In the genomic region with DNA sequence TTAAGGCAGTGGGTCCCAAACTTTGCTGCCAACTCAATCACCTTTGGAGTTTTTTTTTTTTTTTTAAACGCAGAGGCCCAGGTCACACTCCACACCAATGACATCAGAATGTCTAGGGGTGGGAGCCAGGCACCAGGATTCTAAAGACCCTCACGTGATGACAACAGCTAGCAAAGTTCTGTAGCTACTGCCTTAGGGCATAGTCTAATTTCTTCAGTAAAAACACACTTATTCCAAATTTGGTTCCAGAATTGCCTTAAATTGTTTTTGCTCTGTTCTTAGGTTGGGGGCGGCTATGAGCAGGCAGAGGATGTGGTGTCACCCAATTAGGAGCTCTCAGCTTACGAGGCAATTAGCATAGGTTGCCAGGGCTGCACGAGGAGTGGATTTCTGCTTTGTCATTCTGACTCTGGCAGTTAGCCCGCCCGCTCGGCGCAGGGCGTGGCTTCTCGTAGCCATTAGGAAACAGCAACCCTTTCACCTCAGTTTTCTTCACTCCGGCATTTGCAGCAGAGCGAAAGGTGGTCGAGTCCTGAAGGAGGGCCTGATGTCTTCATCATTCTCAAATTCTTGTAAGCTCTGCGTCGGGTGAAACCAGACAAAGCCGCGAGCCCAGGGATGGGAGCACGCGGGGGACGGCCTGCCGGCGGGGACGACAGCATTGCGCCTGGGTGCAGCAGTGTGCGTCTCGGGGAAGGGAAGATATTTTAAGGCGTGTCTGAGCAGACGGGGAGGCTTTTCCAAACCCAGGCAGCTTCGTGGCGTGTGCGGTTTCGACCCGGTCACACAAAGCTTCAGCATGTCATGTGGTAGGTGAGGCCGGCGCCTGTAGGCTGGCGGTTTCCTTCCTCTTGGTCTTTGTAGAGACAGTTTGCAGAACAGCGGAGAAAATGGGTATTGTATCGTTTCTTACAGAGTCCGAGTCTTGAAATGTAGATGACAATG, we compare ENCODE assay signal across 8 cellular contexts. TPM values are rescaled to one million over a fixed set of nuclear protein-coding genes. Genes with fewer than 3 reads are reported as not detected.
A peak's percentile ranks its signal among the peaks of the same experiment; 100 is the strongest.
DNase-seq lines count a peak whose midpoint lies in the region; ATAC-seq and TF ChIP-seq lines count a peak whose summit lies in the region.

No MANE protein-coding gene starts in this region.

- no peak overlapping the region for H2AFZ ChIP-seq in PC-9

- POLR2A ChIA-PET in PC-9 (lab: Charles Lee; ENCODE audit: unreplicated experiment), result interaction anchor here (0.5 to 2.9 kb wide), 12 partner anchors 9 to 446 kb away, joined by 3 to 94 read pairs (median 4); partner anchors contain the start of genes HSP90B1 and NT5DC3

- H3K9me3 Mint-ChIP-seq in activated T-cell treated with anti-CD3 and anti-CD28 coated beads, Interleukin-2, amount 50 U/mL, for 4 hours, result no peaks in the 10 kb centered on the region

- H3K27me3 ChIP-seq in PC-9 (ENCODE audit: insufficient read depth, low read depth), result no peaks in the 10 kb centered on the region
- H3K27me3 ChIP-seq in mucosa of stomach (ENCODE audit: control insufficient read depth, insufficient read depth, low read length), result no peaks in the 10 kb centered on the region

- no peaks in the 10 kb centered on the region for H3K9me3 ChIP-seq in PC-9 (ENCODE audit: insufficient read depth, low read depth)
- H3K9me3 ChIP-seq in mucosa of stomach (ENCODE audit: control insufficient read depth, low read length), result no peaks in the 10 kb centered on the region

- peak overlapping the region; percentile 99 for H3K27ac ChIP-seq in PC-9

- H3K4me1 ChIP-seq in PC-9 (replicated peaks; ENCODE audit: insufficient read depth) (peaks cover 43% of the 10 kb centered on the region), mucosa of stomach (ENCODE audit: control insufficient read depth, insufficient read depth, low read length) (peaks cover 23% of the 10 kb centered on the region)

- H3K4me2 ChIP-seq in PC-9, result peak overlapping the region; percentile 97

- H3K79me2 ChIP-seq in PC-9 (ENCODE audit: low read depth), result peaks cover 90% of the 10 kb centered on the region

- TF ChIP-seq RAD21 in Ishikawa (IDR thresholded peaks at IDR 0.05; ENCODE audit: low read depth), result no peak

- intact Hi-C loops in PC-9 (cut with micrococcal nuclease; ENCODE audit: unreplicated experiment), result loop anchor here (1.0 to 5.0 kb wide), 3 partner anchors 10 to 165 kb away; no protein-coding TSS in a partner anchor

- TSS peak; percentile 31 for BruUV-seq in PC-9 (replicated peaks; lab: Mats Ljungman, UMichigan)

- DNase-seq in DMS53 (lab: John Stamatoyannopoulos, UW), result peak; percentile 99
- DNase-seq in PC-9, result peak; percentile 95 to 96
- DNase-seq in activated T-cell treated with anti-CD3 and anti-CD28 coated beads, Interleukin-2, amount 50 U/mL, for 4 hours, result peak; percentile 84
- DNase-seq in stimulated activated CD8-positive, alpha-beta memory T cell treated with anti-CD3 and anti-CD28 coated beads, Interleukin-7, amount 100 ng/mL, for 1 hour (ENCODE audit: low read depth in 2 of 2), result peak; percentile 66 to 73

- H3K4me3 ChIP-seq in PC-9 (peak overlapping the region; percentile 96), mucosa of stomach (ENCODE audit: low read length) (peak overlapping the region; percentile 85)

- H3K9me2 ChIP-seq in PC-9 (ENCODE audit: insufficient read depth), result no peaks in the 10 kb centered on the region

- H3K36me3 ChIP-seq in PC-9 (ENCODE audit: low read depth) (peaks cover 42% of the 10 kb centered on the region), mucosa of stomach (ENCODE audit: control insufficient read depth, insufficient read depth, low read length) (peaks cover 1% of the 10 kb centered on the region)

- peak overlapping the region; percentile 81 for H3K9ac ChIP-seq in mucosa of stomach (ENCODE audit: low read length)

- peaks cover 45% of the 10 kb centered on the region for H4K20me1 ChIP-seq in PC-9 (ENCODE audit: insufficient read depth)

- peak; percentile 22; the same call in 1 of the 2 replicates for TF ChIP-seq EP300 in Ishikawa (IDR thresholded peaks at IDR 0.05; ENCODE audit: borderline replicate concordance)

- TF ChIP-seq CTCF in PC-9 (conservative IDR thresholded peaks at IDR 0.05), result no peak

- H3K4me1 Mint-ChIP-seq in activated T-cell treated with anti-CD3 and anti-CD28 coated beads, Interleukin-2, amount 50 U/mL, for 4 hours (ENCODE audit: low read depth), result peaks cover 23% of the 10 kb centered on the region

- H3K27me3 Mint-ChIP-seq in activated T-cell treated with anti-CD3 and anti-CD28 coated beads, Interleukin-2, amount 50 U/mL, for 4 hours (ENCODE audit: low read depth), result no peaks in the 10 kb centered on the region

- ATAC-seq in GM21619 (IDR thresholded peaks at IDR 0.05; ENCODE audit: unreplicated experiment) (peak; percentile 86), esophagus mucosa (peak; percentile 92)
- ATAC-seq in activated T-cell treated with anti-CD3 and anti-CD28 coated beads, Interleukin-2, amount 50 U/mL, for 4 hours, result peak; percentile 88 to 90

- peaks cover 12% of the 10 kb centered on the region for H3K36me3 Mint-ChIP-seq in activated T-cell treated with anti-CD3 and anti-CD28 coated beads, Interleukin-2, amount 50 U/mL, for 4 hours (ENCODE audit: insufficient read depth)

- peaks cover 94% of the 10 kb centered on the region for H3F3A ChIP-seq in PC-9 (ENCODE audit: insufficient read depth, low read depth)

- CTCF ChIA-PET in PC-9 (lab: Charles Lee), result interaction anchor here (0.6 to 1.2 kb wide), 3 partner anchors 11 to 120 kb away, joined by 3 to 5 read pairs (median 4); no protein-coding TSS in a partner anchor

- H3K4me3 Mint-ChIP-seq in activated T-cell treated with anti-CD3 and anti-CD28 coated beads, Interleukin-2, amount 50 U/mL, for 4 hours, result peak overlapping the region; percentile 100

TF ChIP-seq in Ishikawa, 13 proteins besides CTCF, POLR2A, EP300 and RAD21:
- peak; percentile 72 for TF ChIP-seq USF1 (IDR thresholded peaks at IDR 0.05)
- TF ChIP-seq TEAD4 (IDR thresholded peaks at IDR 0.05), result no peak
- no peak for TF ChIP-seq CEBPB (IDR thresholded peaks at IDR 0.05)
- TF ChIP-seq TCF12 (IDR thresholded peaks at IDR 0.05; ENCODE audit: low read depth), result peak; percentile 32; the same call in 1 of the 2 replicates
- peak; percentile 83 for TF ChIP-seq TAF1 (IDR thresholded peaks at IDR 0.05; ENCODE audit: low read depth)
- no peak for TF ChIP-seq REST (IDR thresholded peaks at IDR 0.05; ENCODE audit: low read depth)
- peak; percentile 56; the same call in 1 of the 2 replicates for TF ChIP-seq FOXM1 (IDR thresholded peaks at IDR 0.05; ENCODE audit: borderline replicate concordance, low read depth)
- peak; percentile 63 for TF ChIP-seq CREB1 (IDR thresholded peaks at IDR 0.05; ENCODE audit: low read depth)
- no peak for TF ChIP-seq ZBTB7A (IDR thresholded peaks at IDR 0.05; ENCODE audit: low read depth)
- TF ChIP-seq, protein P1, sequence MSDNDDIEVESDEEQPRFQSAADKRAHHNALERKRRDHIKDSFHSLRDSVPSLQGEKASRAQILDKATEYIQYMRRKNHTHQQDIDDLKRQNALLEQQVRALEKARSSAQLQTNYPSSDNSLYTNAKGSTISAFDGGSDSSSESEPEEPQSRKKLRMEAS (IDR thresholded peaks at IDR 0.05), result peak; percentile 75
- TF ChIP-seq NFIC (IDR thresholded peaks at IDR 0.05), result no peak; the same call in 1 of the 2 replicates
- no peak for TF ChIP-seq EGR1 (IDR thresholded peaks at IDR 0.05)
- TF ChIP-seq YY1 (IDR thresholded peaks at IDR 0.05; ENCODE audit: low read depth), result peak; percentile 59; the same call in 1 of the 2 replicates

RNA-seq across cellular contexts. Expression of gene EID3, which starts 16.7 kb away (rescaled TPM):
- total RNA-seq in PC-9 (2021) (42.4 and 47.4 TPM in 2 replicates), esophagus mucosa (0.76 TPM)
- total RNA-seq in activated T-cell treated with anti-CD3 and anti-CD28 coated beads, Interleukin-2, amount 50 U/mL, for 4 hours, result 1 to 10 TPM; 5.0 to 6.2 (median 5.5) TPM

Comparison
In these comparisons a context has a peak if more than half of its experiments do, and no peak if none do; other contexts are left out.
1. Peak in every context shown above with its lines: DNase-seq, ATAC-seq, H3K4me3 ChIP-seq and H3K27ac ChIP-seq.